ENCODE assay signal across 23 cellular contexts in the genomic region with DNA sequence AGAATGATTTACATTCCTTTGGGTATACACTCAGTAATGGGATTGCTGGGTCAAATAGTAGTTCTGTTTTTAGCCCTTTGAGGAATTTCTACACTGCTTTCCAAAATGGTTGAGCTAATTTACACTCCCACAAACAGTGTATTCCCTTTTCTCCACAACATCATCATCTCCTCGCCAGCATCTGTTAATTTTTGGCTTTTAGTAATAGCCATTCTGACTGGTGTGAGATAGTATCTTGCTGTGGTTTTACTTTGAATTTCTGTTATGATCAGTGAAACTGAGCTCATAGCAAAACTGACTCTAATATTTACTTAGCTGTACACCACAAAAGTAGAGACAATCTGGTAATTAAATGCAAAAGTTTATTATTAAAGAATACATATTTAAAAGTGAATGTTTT.
"Had no signal": no experiment of that assay in that cellular context is flagged by ENCODE, and none has a peak within 500 bp of the region (broad histone marks: within the 10 kb centered on the region; RNA-seq: fewer than 3 reads in every experiment).

No MANE protein-coding gene starts in this region.

- H3K36me3 ChIP-seq: left lung, right lobe of liver, stomach, transverse colon, uterus had no signal

- H3K27me3 ChIP-seq: foreskin keratinocyte, left lung, right lobe of liver, stomach, transverse colon, uterus had no signal

- H3K79me2 ChIP-seq: parathyroid adenoma had no signal

- H3K4me3 ChIP-seq: left lung, right lobe of liver, smooth muscle cell, stomach, transverse colon, uterus had no signal

- H3K9me3 ChIP-seq: right lobe of liver, stomach, transverse colon, uterus had no signal

- DNase-seq: activated CD4-positive, alpha-beta memory T cell treated with anti-CD3 and anti-CD28 coated beads for 36 hours; activated CD4-positive, alpha-beta T cell treated with anti-CD3 and anti-CD28 coated beads for 48 hours; activated effector memory CD4-positive, alpha-beta T cell treated with Interleukin-2 at 50 U/mL for 16 hours; activated naive CD4-positive, alpha-beta T cell treated with anti-CD3 and anti-CD28 coated beads for 36 hours; activated T-cell treated with anti-CD3 and anti-CD28 coated beads, Interleukin-2, amount 50 U/mL, for 72 hours; amygdala; cortex of kidney; endodermal cell; foreskin keratinocyte; immature natural killer cell; left lung; mammary epithelial cell; naive thymus-derived CD8-positive, alpha-beta T cell; right lobe of liver; stimulated activated CD4-positive, alpha-beta T cell treated with anti-CD3 and anti-CD28 coated beads, Interleukin-15, amount 100 ng/mL, for 24 hours; stomach; T-helper 17 cell; transverse colon; uterus had no signal

- H3K4me2 ChIP-seq: smooth muscle cell had no signal

- H3K4me1 ChIP-seq: foreskin keratinocyte, left lung, right lobe of liver, stomach, transverse colon, uterus had no signal

- H2AFZ ChIP-seq: parathyroid adenoma had no signal

- ATAC-seq: activated T-cell treated with anti-CD3 and anti-CD28 coated beads, Interleukin-2, amount 50 U/mL, for 72 hours; foreskin keratinocyte; left lung; naive thymus-derived CD8-positive, alpha-beta T cell; right lobe of liver; stimulated activated memory B cell treated with anti-CD40 and anti-IgM and Interleukin-4, amounts not matched to agents 10 μg/mL and 1 μg/mL and 100 μg/mL, for 72 hours; T-helper 17 cell had no signal

- H3K9ac ChIP-seq: parathyroid adenoma had no signal

- H3K27ac ChIP-seq: epithelial cell of prostate, foreskin keratinocyte, left lung, parathyroid adenoma, right lobe of liver, stomach, transverse colon, uterus had no signal
